ENCODE assay signal across 8 cellular contexts in the genomic region with DNA sequence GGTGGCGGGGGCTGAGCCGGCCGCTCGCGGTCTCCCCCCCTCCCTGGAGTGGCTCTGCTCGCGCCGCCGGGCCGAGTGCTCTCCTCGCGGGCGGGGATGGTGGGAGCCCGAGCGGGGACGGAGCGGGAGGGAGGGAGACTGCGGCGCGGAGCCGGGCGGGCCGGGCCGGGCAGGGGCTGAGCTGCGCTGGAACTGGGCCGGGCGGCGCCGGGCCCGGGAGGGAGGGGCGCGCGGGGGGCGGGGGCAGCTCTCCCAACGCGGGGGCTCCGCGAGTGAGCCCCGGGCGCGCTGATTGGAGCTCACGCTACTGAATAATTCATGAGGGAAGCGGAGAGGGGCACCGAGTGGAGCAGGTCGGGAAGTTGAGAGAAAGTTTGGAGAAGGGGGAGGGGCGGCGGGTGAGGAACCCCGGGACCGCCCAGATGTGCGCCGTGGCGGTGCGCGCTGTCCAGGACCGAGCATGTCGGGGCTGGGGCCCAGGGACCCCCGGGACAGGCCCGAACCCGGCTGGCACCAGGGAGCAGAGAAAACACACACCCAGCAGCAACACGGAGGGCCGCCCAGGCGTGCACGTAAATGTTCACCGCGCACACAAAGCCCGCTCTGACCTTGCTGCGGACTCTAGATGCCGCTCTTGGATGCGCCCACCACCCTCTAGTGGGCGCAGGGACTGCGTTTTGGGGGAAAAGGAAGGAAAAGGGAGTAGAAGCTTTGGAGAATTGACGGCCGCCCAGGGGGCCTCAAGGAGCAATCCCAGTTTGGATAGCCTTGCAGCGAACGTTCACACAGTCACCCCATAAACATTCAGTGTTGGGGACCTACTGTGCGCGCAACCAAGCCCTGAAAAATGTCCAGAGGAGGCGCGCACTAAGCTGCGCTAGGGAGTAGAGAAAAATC. TPM values are rescaled to one million over a fixed set of nuclear protein-coding genes. Genes with fewer than 3 reads are reported as not detected.
DNase-seq lines count a peak whose midpoint lies in the region; ATAC-seq, FAIRE-seq and TF ChIP-seq lines count a peak whose summit lies in the region.

EPHB4 (minus strand) TSS at position 194 of the 897 bp plus-strand sequence. CDS start 493 bp downstream, outside the sequence.

- no peak for TF ChIP-seq EP300 in A549 (IDR thresholded peaks at IDR 0.05)

- peak within 1 kb of the TSS; percentile 98 for H3K4me2 ChIP-seq in A549

- peak; percentile 73 to 91 for DNase-seq in A549 (ENCODE audit: low read depth in 1 of 2, low spot score in 1 of 2)
- peak; percentile 23 for DNase-seq in GM12891 (ENCODE audit: insufficient read length, low spot score)
- DNase-seq in RPMI7951 (ENCODE audit: low read depth) = peak; percentile 85
- peak; percentile 76 to 92 for DNase-seq in dermis microvascular lymphatic vessel endothelial cell (ENCODE audit: low read depth in 2 of 2)
- DNase-seq in left lung = peak; percentile 87 to 90
- no peak for DNase-seq in central memory CD4-positive, alpha-beta T cell

- CTCF ChIA-PET in A549 (lab: Yijun Ruan, JAX) = interaction anchor here (0.8 to 18.3 kb wide), 27 partner anchors 8 to 338 kb away, joined by 3 to 317 read pairs (median 4); partner anchors contain the start of genes EPO, POP7, SLC12A9 and VGF

- FAIRE-seq in A549 (lab: Jason Lieb, UNC) (no peak), GM12891 (lab: Jason Lieb, UNC) (no peak)

- H3K4me3 ChIP-seq in A549 (peak within 1 kb of the TSS; percentile 100), left lung (peak within 1 kb of the TSS; percentile 61 to 62), stomach smooth muscle (ENCODE audit: low read length in 2 of 2) (peak within 1 kb of the TSS; percentile 78 to 80)

- TF ChIP-seq RAD21 in A549 (conservative IDR thresholded peaks at IDR 0.05 in 1 of 2, IDR thresholded peaks at IDR 0.05 in 1 of 2) = peak; percentile 41 to 51

- WGBS in A549 (ENCODE audit: missing lambda C conversion rate) = 6% methylated on average over 34 of the region's 80 CpGs

- intact Hi-C loops in left lung (cut with DNase I) = no loop called here

- H3K9ac ChIP-seq in stomach smooth muscle (ENCODE audit: low read length in 2 of 2) = peak within 1 kb of the TSS; percentile 60

- peak; percentile 84 to 92 for ATAC-seq in A549
- ATAC-seq in left lung = peak; percentile 87
- no peak for ATAC-seq in GM18519 (IDR thresholded peaks at IDR 0.05; ENCODE audit: low FRiP score, unreplicated experiment)

- H3K9me3 ChIP-seq in A549 (no peaks in the 10 kb centered on the region), left lung (no peaks in the 10 kb centered on the region), stomach smooth muscle (ENCODE audit: control insufficient read depth in 2 of 2, low read length in 2 of 2) (no peaks in the 10 kb centered on the region)

- peak; percentile 64 for TF ChIP-seq CTCF in A549 (IDR thresholded peaks at IDR 0.05)
- no peak for TF ChIP-seq CTCF in left lung (IDR thresholded peaks at IDR 0.05)

- POLR2A ChIA-PET in A549 (lab: Yijun Ruan, JAX) = interaction anchor here (0.6 to 2.2 kb wide), 13 partner anchors 8 to 122 kb away, joined by 3 to 26 read pairs (median 6); partner anchors contain the start of genes POP7, SLC12A9, SRRT and UFSP1

- peak; percentile 75 for TF ChIP-seq POLR2A in A549 (IDR thresholded peaks at IDR 0.05; ENCODE audit: low read length)
- TF ChIP-seq POLR2A in GM12891 (IDR thresholded peaks at IDR 0.05; ENCODE audit: low read depth, low read length) = no peak

- H3K4me1 ChIP-seq in A549 = peaks cover 30% of the 10 kb centered on the region; the same call in 2 of the 3 replicates
- peaks cover 5 to 44% of the 10 kb centered on the region in 2 donors for H3K4me1 ChIP-seq in left lung
- H3K4me1 ChIP-seq in stomach smooth muscle (ENCODE audit: control insufficient read depth, insufficient read depth, low read length) = peaks cover 30% of the 10 kb centered on the region

- H3K36me3 ChIP-seq in left lung = peaks cover 0 to 14% of the 10 kb centered on the region in 2 donors
- H3K36me3 ChIP-seq in stomach smooth muscle (ENCODE audit: control insufficient read depth in 2 of 2, insufficient read depth in 2 of 2, low read length in 2 of 2) = peaks cover 0 to 4% of the 10 kb centered on the region in 2 donors

- H3K27me3 ChIP-seq in left lung (peaks cover 0 to 44% of the 10 kb centered on the region in 2 donors), stomach smooth muscle (ENCODE audit: control insufficient read depth in 1 of 2, insufficient read depth in 2 of 2, low read length in 2 of 2) (no peaks in the 10 kb centered on the region)

- H3K27ac ChIP-seq in A549 (peak within 1 kb of the TSS; percentile 99), left lung (peak within 1 kb of the TSS; percentile 73 to 75), stomach smooth muscle (ENCODE audit: low read length) (peak within 1 kb of the TSS; percentile 24)

TF ChIP-seq in A549, 52 proteins besides CTCF, POLR2A, EP300 and RAD21 (continues in another document):
- TF ChIP-seq, protein P1, sequence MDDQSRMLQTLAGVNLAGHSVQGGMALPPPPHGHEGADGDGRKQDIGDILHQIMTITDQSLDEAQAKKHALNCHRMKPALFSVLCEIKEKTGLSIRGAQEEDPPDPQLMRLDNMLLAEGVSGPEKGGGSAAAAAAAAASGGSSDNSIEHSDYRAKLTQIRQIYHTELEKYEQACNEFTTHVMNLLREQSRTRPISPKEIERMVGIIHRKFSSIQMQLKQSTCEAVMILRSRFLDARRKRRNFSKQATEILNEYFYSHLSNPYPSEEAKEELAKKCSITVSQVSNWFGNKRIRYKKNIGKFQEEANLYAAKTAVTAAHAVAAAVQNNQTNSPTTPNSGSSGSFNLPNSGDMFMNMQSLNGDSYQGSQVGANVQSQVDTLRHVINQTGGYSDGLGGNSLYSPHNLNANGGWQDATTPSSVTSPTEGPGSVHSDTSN (IDR thresholded peaks at IDR 0.05) = no peak
- TF ChIP-seq USF2 (IDR thresholded peaks at IDR 0.05) (no peak), JUNB (IDR thresholded peaks at IDR 0.05) (no peak), MAX (IDR thresholded peaks at IDR 0.05) (peak; percentile 67; the same call in 1 of the 2 replicates)
- TF ChIP-seq, protein P2, sequence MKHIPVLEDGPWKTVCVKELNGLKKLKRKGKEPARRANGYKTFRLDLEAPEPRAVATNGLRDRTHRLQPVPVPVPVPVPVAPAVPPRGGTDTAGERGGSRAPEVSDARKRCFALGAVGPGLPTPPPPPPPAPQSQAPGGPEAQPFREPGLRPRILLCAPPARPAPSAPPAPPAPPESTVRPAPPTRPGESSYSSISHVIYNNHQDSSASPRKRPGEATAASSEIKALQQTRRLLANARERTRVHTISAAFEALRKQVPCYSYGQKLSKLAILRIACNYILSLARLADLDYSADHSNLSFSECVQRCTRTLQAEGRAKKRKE (CRISPR knock-in tag; IDR thresholded peaks at IDR 0.05; ENCODE audit: low read depth) = no peak

TF ChIP-seq in GM12891, 5 proteins besides CTCF, POLR2A, EP300 and RAD21:
- TF ChIP-seq POLR2AphosphoS5 (IDR thresholded peaks at IDR 0.05; ENCODE audit: low read depth, low read length) (no peak), PAX5 (IDR thresholded peaks at IDR 0.05; ENCODE audit: insufficient read depth, low read length, severe bottlenecking) (no peak), SPI1 (IDR thresholded peaks at IDR 0.05; ENCODE audit: low read depth, low read length) (no peak), POU2F2 (IDR thresholded peaks at IDR 0.05; ENCODE audit: low read depth, low read length) (no peak), TAF1 (IDR thresholded peaks at IDR 0.05; ENCODE audit: low read depth, low read length) (no peak)

RNA-seq across cellular contexts. Expression of gene EPHB4, which starts in this region (rescaled TPM):
- polyA plus RNA-seq in A549 (2011; rRNA removed) (37.8 and 40.5 TPM in 2 replicates), A549 (2017; fragmentation: RNase III; extraction: RNeasy Plus Mini Kit Qiagen cat#74134 plus additional on column Dnase treatment) (25.7 to 32.9 TPM (median 30.4 TPM) in 3 replicates)
- 30.1 and 30.9 TPM in 2 replicates for polyA plus RNA-seq in A549 (2012; cell fraction: cytosol; rRNA removed)
- 69.4 and 86.9 TPM in 2 replicates for polyA plus RNA-seq in A549 (2012; cell fraction: nucleus; rRNA removed)
- polyA minus RNA-seq in A549 (2011; rRNA and poly(A)+ RNA removed) = 51.3 and 67.1 TPM in 2 replicates
- polyA plus RNA-seq in GM12891 (2012; ENCODE audit: low read depth, missing spikeins) = 1.5 TPM
- 24.6 and 27.0 TPM in 2 replicates for total RNA-seq in RPMI7951 (2014; rRNA removed; shearing (Covaris generic))
- total RNA-seq in dermis microvascular lymphatic vessel endothelial cell (272 and 378 TPM in 2 replicates), left lung (10 to 100 TPM; 72.9 to 79.1 TPM)

Comparison
In these comparisons a context has a peak if more than half of its experiments do, and no peak if none do; other contexts are left out.
1. H3K27ac ChIP-seq: peak in every context shown above with its lines; median percentile 99 in A549; 74 in left lung; 24 in stomach smooth muscle.